Comparison of ENCODE assay signal across 8 cellular contexts in genomic region chr7:23490357-23491131, GRCh38. TPM values are rescaled to one million over a fixed set of nuclear protein-coding genes. Genes with fewer than 3 reads are reported as not detected.
DNase-seq lines count a peak whose midpoint lies in the region; ATAC-seq and TF ChIP-seq lines count a peak whose summit lies in the region.

No MANE protein-coding gene starts in this region.

- H3K36me3 ChIP-seq in CD4-positive, alpha-beta memory T cell (ENCODE audit: insufficient read depth, low read length) = no peaks in the 10 kb centered on the region
- no peaks in the 10 kb centered on the region for H3K36me3 ChIP-seq in HUES6 (ENCODE audit: control insufficient read depth, insufficient read depth, low read length)
- no peaks in the 10 kb centered on the region for H3K36me3 ChIP-seq in muscle layer of duodenum (ENCODE audit: control insufficient read depth in 1 of 2, insufficient read depth in 2 of 2, low read length in 2 of 2)
- no peaks in the 10 kb centered on the region for H3K36me3 ChIP-seq in upper lobe of right lung

- H3K9me3 ChIP-seq in CD4-positive, alpha-beta memory T cell (ENCODE audit: control insufficient read depth in 1 of 2, low read length in 2 of 2) = no peaks in the 10 kb centered on the region
- H3K9me3 ChIP-seq in HUES6 (ENCODE audit: control insufficient read depth, insufficient read depth, low read depth, low read length) = no peaks in the 10 kb centered on the region
- H3K9me3 ChIP-seq in muscle layer of duodenum (ENCODE audit: control insufficient read depth in 1 of 2, low read length in 2 of 2) = no peaks in the 10 kb centered on the region
- H3K9me3 ChIP-seq in upper lobe of right lung = no peaks in the 10 kb centered on the region

- peak overlapping the region; percentile 80 to 93 (median 88) for H3K27ac Mint-ChIP-seq in CD4-positive, alpha-beta memory T cell
- peak overlapping the region; percentile 89 for H3K27ac Mint-ChIP-seq in activated CD4-positive, alpha-beta T cell treated with anti-CD3 and anti-CD28 coated beads, Interleukin-2, amount 10 ng/mL, durations not matched to agents 7 days and 5 days
- peak overlapping the region; percentile 89 for H3K27ac Mint-ChIP-seq in endothelial cell (ENCODE audit: unreplicated experiment)

- peaks cover 0 to 2% (median 0%) of the 10 kb centered on the region in 8 donors for H3K9me3 Mint-ChIP-seq in CD4-positive, alpha-beta memory T cell
- H3K9me3 Mint-ChIP-seq in activated CD4-positive, alpha-beta T cell treated with anti-CD3 and anti-CD28 coated beads, Interleukin-2, amount 10 ng/mL, durations not matched to agents 7 days and 5 days = no peaks in the 10 kb centered on the region
- no peaks in the 10 kb centered on the region for H3K9me3 Mint-ChIP-seq in endothelial cell (ENCODE audit: unreplicated experiment)

- peak overlapping the region; percentile 28 for H3K27ac ChIP-seq in CD4-positive, alpha-beta memory T cell (ENCODE audit: low read depth, low read length)
- H3K27ac ChIP-seq in HUES6 (ENCODE audit: low read depth, low read length) = peak overlapping the region; percentile 50; the same call in 1 of the 2 replicates
- H3K27ac ChIP-seq in muscle layer of duodenum (ENCODE audit: low read length) = no peak overlapping the region
- H3K27ac ChIP-seq in upper lobe of right lung = no peak overlapping the region

- H3K4me3 ChIP-seq in CD4-positive, alpha-beta memory T cell (ENCODE audit: low read length in 2 of 2) = peak overlapping the region; percentile 29 to 59
- H3K4me3 ChIP-seq in HUES6 (ENCODE audit: low read depth, low read length) (peak overlapping the region; percentile 72), muscle layer of duodenum (ENCODE audit: low read depth in 1 of 2, low read length in 2 of 2) (peak overlapping the region; percentile 33 to 71), upper lobe of right lung (peak overlapping the region; percentile 54)

- H3K27me3 ChIP-seq in CD4-positive, alpha-beta memory T cell (ENCODE audit: insufficient read depth, low read length) = no peaks in the 10 kb centered on the region
- no peaks in the 10 kb centered on the region for H3K27me3 ChIP-seq in HUES6 (ENCODE audit: control insufficient read depth, insufficient read depth, low read length)
- no peaks in the 10 kb centered on the region for H3K27me3 ChIP-seq in muscle layer of duodenum (ENCODE audit: low read depth, low read length)
- H3K27me3 ChIP-seq in upper lobe of right lung = no peaks in the 10 kb centered on the region

- no peak for TF ChIP-seq CTCF in endothelial cell (IDR thresholded peaks at IDR 0.05; ENCODE audit: unreplicated experiment)
- TF ChIP-seq CTCF in upper lobe of right lung (IDR thresholded peaks at IDR 0.05) = no peak

- H3K9ac ChIP-seq in HUES6 (ENCODE audit: low read length) = peak overlapping the region; percentile 77

- POLR2A ChIA-PET in CD4-positive, alpha-beta memory T cell (lab: Charles Lee; ENCODE audit: partially characterized antibody) = interaction anchor here (1.0 to 2.5 kb wide), 4 partner anchors 9 to 192 kb away, joined by 3 to 9 read pairs (median 8); partner anchors contain the start of gene MALSU1
- POLR2A ChIA-PET in activated CD4-positive, alpha-beta T cell treated with anti-CD3 and anti-CD28 coated beads, Interleukin-2, amount 10 ng/mL, durations not matched to agents 7 days and 5 days (lab: Charles Lee) = no interaction called here
- POLR2A ChIA-PET in HEK293T (lab: Yijun Ruan, JAX) = no interaction called here

- peak; percentile 59 to 70 (median 66) for DNase-seq in CD4-positive, alpha-beta memory T cell
- DNase-seq in activated CD4-positive, alpha-beta T cell treated with anti-CD3 and anti-CD28 coated beads, Interleukin-2, amount 10 ng/mL, durations not matched to agents 7 days and 5 days = peak; percentile 56
- peak; percentile 50 for DNase-seq in endothelial cell (ENCODE audit: low spot score)
- peak; percentile 73 for DNase-seq in upper lobe of right lung
- no peak for DNase-seq in HEK293T (ENCODE audit: extremely low spot score)

- peaks cover 5% of the 10 kb centered on the region for H3K4me1 ChIP-seq in CD4-positive, alpha-beta memory T cell (ENCODE audit: insufficient read depth, low read length)
- peaks cover 11% of the 10 kb centered on the region for H3K4me1 ChIP-seq in HUES6 (ENCODE audit: control insufficient read depth, insufficient read depth, low read length)
- peaks cover 0 to 4% of the 10 kb centered on the region in 2 donors for H3K4me1 ChIP-seq in muscle layer of duodenum (ENCODE audit: control insufficient read depth in 1 of 2, insufficient read depth in 2 of 2, low read length in 2 of 2)
- no peaks in the 10 kb centered on the region for H3K4me1 ChIP-seq in upper lobe of right lung

- ATAC-seq in GM19395 (IDR thresholded peaks at IDR 0.05; ENCODE audit: unreplicated experiment) = peak; percentile 80
- peak; percentile 95 for ATAC-seq in upper lobe of right lung

- intact Hi-C loops in CD4-positive, alpha-beta memory T cell (cut with micrococcal nuclease) = loop anchor here (5.0 kb wide), 1 partner anchor 37 kb away; no protein-coding TSS in a partner anchor
- intact Hi-C loops in upper lobe of right lung (cut with DNase I) = no loop called here

- CTCF ChIA-PET in CD4-positive, alpha-beta memory T cell (lab: Charles Lee; ENCODE audit: partially characterized antibody) = interaction anchor here (0.7 to 1.8 kb wide), 5 partner anchors 8 to 56 kb away, joined by 3 to 5 read pairs (median 3); no protein-coding TSS in a partner anchor
- CTCF ChIA-PET in activated CD4-positive, alpha-beta T cell treated with anti-CD3 and anti-CD28 coated beads, Interleukin-2, amount 10 ng/mL, durations not matched to agents 7 days and 5 days (lab: Charles Lee) = interaction anchor here (0.6 to 1.3 kb wide), 4 partner anchors 17 to 1321 kb away, joined by 3 to 6 read pairs (median 3); no protein-coding TSS in a partner anchor
- CTCF ChIA-PET in HEK293T (lab: Yijun Ruan, JAX) = interaction anchor here (0.9 kb wide), 1 partner anchor 62 kb away, joined by 3 read pairs; no protein-coding TSS in a partner anchor

- H3K4me1 Mint-ChIP-seq in CD4-positive, alpha-beta memory T cell = peaks cover 2 to 12% (median 8%) of the 10 kb centered on the region in 4 donors
- H3K4me1 Mint-ChIP-seq in activated CD4-positive, alpha-beta T cell treated with anti-CD3 and anti-CD28 coated beads, Interleukin-2, amount 10 ng/mL, durations not matched to agents 7 days and 5 days = peaks cover 11% of the 10 kb centered on the region
- H3K4me1 Mint-ChIP-seq in endothelial cell (ENCODE audit: unreplicated experiment) = peaks cover 9% of the 10 kb centered on the region

- H3K27me3 Mint-ChIP-seq in CD4-positive, alpha-beta memory T cell = no peaks in the 10 kb centered on the region
- H3K27me3 Mint-ChIP-seq in activated CD4-positive, alpha-beta T cell treated with anti-CD3 and anti-CD28 coated beads, Interleukin-2, amount 10 ng/mL, durations not matched to agents 7 days and 5 days = no peaks in the 10 kb centered on the region
- no peaks in the 10 kb centered on the region for H3K27me3 Mint-ChIP-seq in endothelial cell (ENCODE audit: unreplicated experiment)

- H3K4me3 Mint-ChIP-seq in CD4-positive, alpha-beta memory T cell = peak overlapping the region; percentile 82 to 90 (median 86)
- H3K4me3 Mint-ChIP-seq in activated CD4-positive, alpha-beta T cell treated with anti-CD3 and anti-CD28 coated beads, Interleukin-2, amount 10 ng/mL, durations not matched to agents 7 days and 5 days = peak overlapping the region; percentile 78
- peak overlapping the region; percentile 91 for H3K4me3 Mint-ChIP-seq in endothelial cell (ENCODE audit: unreplicated experiment)

- H3K36me3 Mint-ChIP-seq in CD4-positive, alpha-beta memory T cell = peaks cover 0 to 2% of the 10 kb centered on the region in 2 donors
- H3K36me3 Mint-ChIP-seq in activated CD4-positive, alpha-beta T cell treated with anti-CD3 and anti-CD28 coated beads, Interleukin-2, amount 10 ng/mL, durations not matched to agents 7 days and 5 days (ENCODE audit: low read depth) = peaks cover 7% of the 10 kb centered on the region
- H3K36me3 Mint-ChIP-seq in endothelial cell (ENCODE audit: low read depth, unreplicated experiment) = no peaks in the 10 kb centered on the region

TF ChIP-seq in HEK293T, 16 proteins besides CTCF, POLR2A, EP300 and RAD21:
- TF ChIP-seq L3MBTL2 (conservative IDR thresholded peaks at IDR 0.05) (no peak), SP1 (IDR thresholded peaks at IDR 0.05) (no peak), FOXK2 (IDR thresholded peaks at IDR 0.05) (no peak), BHLHE40 (IDR thresholded peaks at IDR 0.05; ENCODE audit: borderline replicate concordance) (no peak), ARNT (IDR thresholded peaks at IDR 0.05) (no peak), LEF1 (IDR thresholded peaks at IDR 0.05; ENCODE audit: borderline replicate concordance) (no peak), NFRKB (IDR thresholded peaks at IDR 0.05) (no peak), HDGF (IDR thresholded peaks at IDR 0.05; ENCODE audit: borderline replicate concordance) (no peak), CTBP1 (IDR thresholded peaks at IDR 0.05; ENCODE audit: borderline replicate concordance) (no peak), FOXM1 (IDR thresholded peaks at IDR 0.05; ENCODE audit: borderline replicate concordance) (no peak), ZNF384 (IDR thresholded peaks at IDR 0.05) (no peak), SUZ12 (IDR thresholded peaks at IDR 0.05) (no peak), TARDBP (IDR thresholded peaks at IDR 0.05) (no peak)
- TF ChIP-seq, protein P1, sequence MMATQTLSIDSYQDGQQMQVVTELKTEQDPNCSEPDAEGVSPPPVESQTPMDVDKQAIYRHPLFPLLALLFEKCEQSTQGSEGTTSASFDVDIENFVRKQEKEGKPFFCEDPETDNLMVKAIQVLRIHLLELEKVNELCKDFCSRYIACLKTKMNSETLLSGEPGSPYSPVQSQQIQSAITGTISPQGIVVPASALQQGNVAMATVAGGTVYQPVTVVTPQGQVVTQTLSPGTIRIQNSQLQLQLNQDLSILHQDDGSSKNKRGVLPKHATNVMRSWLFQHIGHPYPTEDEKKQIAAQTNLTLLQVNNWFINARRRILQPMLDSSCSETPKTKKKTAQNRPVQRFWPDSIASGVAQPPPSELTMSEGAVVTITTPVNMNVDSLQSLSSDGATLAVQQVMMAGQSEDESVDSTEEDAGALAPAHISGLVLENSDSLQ (IDR thresholded peaks at IDR 0.05) = no peak

RNA-seq across cellular contexts. Expression of gene IGF2BP3, which starts 20.3 kb away (rescaled TPM):
- not detected for total RNA-seq in CD4-positive, alpha-beta memory T cell
- polyA plus RNA-seq in CD4-positive, alpha-beta memory T cell = not detected
- total RNA-seq in activated CD4-positive, alpha-beta T cell treated with anti-CD3 and anti-CD28 coated beads, Interleukin-2, amount 10 ng/mL, durations not matched to agents 7 days and 5 days = 1 to 10 TPM in 1 of 2 experiments, under 1 TPM in 1; 0.50 to 1.2 TPM
- 92.8 TPM for total RNA-seq in endothelial cell (ENCODE audit: unreplicated experiment)
- 3.3 TPM for total RNA-seq in upper lobe of right lung

RNA-seq across cellular contexts. Expression of gene TRA2A, which starts 41.2 kb away (rescaled TPM):
- total RNA-seq in CD4-positive, alpha-beta memory T cell = 100 to 1,000 TPM; 143 to 145 TPM
- polyA plus RNA-seq in CD4-positive, alpha-beta memory T cell = 10 to 100 TPM; 37.5 to 37.6 TPM
- total RNA-seq in activated CD4-positive, alpha-beta T cell treated with anti-CD3 and anti-CD28 coated beads, Interleukin-2, amount 10 ng/mL, durations not matched to agents 7 days and 5 days = 100 to 1,000 TPM; 109 to 143 TPM
- total RNA-seq in endothelial cell (ENCODE audit: unreplicated experiment) = 107 TPM
- total RNA-seq in upper lobe of right lung = 71.6 TPM

Comparison
In these comparisons a context has a peak if more than half of its experiments do, and no peak if none do; other contexts are left out.
1. H3K27ac ChIP-seq: peak in CD4-positive, alpha-beta memory T cell (single experiment) and HUES6 (single experiment); none in muscle layer of duodenum (single experiment) and upper lobe of right lung (single experiment).
2. RNA of gene IGF2BP3, which starts 20.3 kb away (total RNA-seq): 92.8 TPM in endothelial cell (single experiment); 3.3 TPM in upper lobe of right lung (single experiment), 0.50 to 1.2 TPM in activated CD4-positive, alpha-beta T cell treated with anti-CD3 and anti-CD28 coated beads, Interleukin-2, amount 10 ng/mL, durations not matched to agents 7 days and 5 days and not detected in CD4-positive, alpha-beta memory T cell; every median in the first group is over 10 times any median in the second.
3. Peak in every context shown above with its lines, with median percentiles within 50 percentile points of each other: H3K4me3 ChIP-seq, H3K27ac Mint-ChIP-seq and H3K4me3 Mint-ChIP-seq.